Comparison of ENCODE assay signal across 26 cellular contexts in genomic region chr9:114091711-114092110, GRCh38. TPM values are rescaled to one million over a fixed set of nuclear protein-coding genes. Genes with fewer than 3 reads are reported as not detected.
DNase-seq lines count a peak whose midpoint lies in the region; ATAC-seq, FAIRE-seq and TF ChIP-seq lines count a peak whose summit lies in the region.
"Had no signal": no experiment of that assay in that cellular context is flagged by ENCODE, and none has a peak within 500 bp of the region (broad histone marks: within the 10 kb centered on the region; RNA-seq: fewer than 3 reads in every experiment).

No MANE protein-coding gene starts in this region.

- DNase-seq in activated effector memory CD4-positive, alpha-beta T cell treated with anti-CD3 and anti-CD28 coated beads, Interleukin-2, amount 50 U/mL, for 16 hours, result peak; percentile 42
- no peak for DNase-seq in activated effector memory CD4-positive, alpha-beta T cell treated with Interleukin-2 at 50 U/mL for 16 hours
- peak; percentile 59 for DNase-seq in kidney
- DNase-seq in posterior vena cava (ENCODE audit: low spot score), result peak; percentile 74
- no peak for DNase-seq in CD8-positive, alpha-beta T cell
- no peak for DNase-seq in ACHN
- DNase-seq in HAP-1 (ENCODE audit: low spot score in 2 of 2), result no peak
- DNase-seq: AML-193; C1 segment of cervical spinal cord; Caco-2; CD4-positive, alpha-beta memory T cell; DMS79 treated with DMSO at 0.1 percent for 48 hours; MM.1S; NCI-H2029; NCI-H446; NCI-H524 treated with DMSO at 0.1 percent for 48 hours; NCI-H82; RPMI8226; SHP77 treated with DMSO at 0.1 percent for 48 hours had no signal

- H3K9me3 ChIP-seq in kidney (ENCODE audit: control insufficient read depth in 1 of 2, low read length in 2 of 2), result no peaks in the 10 kb centered on the region
- no peaks in the 10 kb centered on the region for H3K9me3 ChIP-seq in CD8-positive, alpha-beta T cell (ENCODE audit: low read length)
- no peaks in the 10 kb centered on the region for H3K9me3 ChIP-seq in HAP-1
- H3K9me3 ChIP-seq: Caco-2 had no signal

- no peaks in the 10 kb centered on the region for H3K9me3 Mint-ChIP-seq in CD8-positive, alpha-beta T cell
- H3K9me3 Mint-ChIP-seq: CD4-positive, alpha-beta memory T cell; IgD-negative memory B cell had no signal

- H3K4me3 Mint-ChIP-seq in CD8-positive, alpha-beta T cell, result no peak overlapping the region
- H3K4me3 Mint-ChIP-seq: CD4-positive, alpha-beta memory T cell; IgD-negative memory B cell had no signal

- TF ChIP-seq CTCF in kidney (IDR thresholded peaks at IDR 0.05; ENCODE audit: borderline replicate concordance, extremely low read depth, insufficient read depth), result no peak
- no peak for TF ChIP-seq CTCF in CD8-positive, alpha-beta T cell (IDR thresholded peaks at IDR 0.05)

- no peak overlapping the region for H3K27ac ChIP-seq in kidney (ENCODE audit: low read depth in 2 of 2, low read length in 2 of 2)
- no peak overlapping the region for H3K27ac ChIP-seq in CD8-positive, alpha-beta T cell (ENCODE audit: low read depth, low read length)
- H3K27ac ChIP-seq: KMS-11 had no signal

- H3K27ac Mint-ChIP-seq in CD8-positive, alpha-beta T cell, result no peak overlapping the region
- H3K27ac Mint-ChIP-seq: CD4-positive, alpha-beta memory T cell; IgD-negative memory B cell had no signal

- no peak overlapping the region for H3K9ac ChIP-seq in kidney (ENCODE audit: low read length in 2 of 2)
- H3K9ac ChIP-seq: KMS-11 had no signal

- peaks cover 1% of the 10 kb centered on the region for H3K27me3 ChIP-seq in CD8-positive, alpha-beta T cell (ENCODE audit: insufficient read depth, low read length)
- no peaks in the 10 kb centered on the region for H3K27me3 ChIP-seq in HAP-1 (ENCODE audit: low read depth)

- in situ Hi-C loops in ACHN (cut with HindIII; ENCODE audit: low pct_ligation_motif_present, low pct_unique_long_range_greater_than_20kb, low sequenced_read_pairs), result loop anchor here (25.0 kb wide), 1 partner anchor 196 kb away; no protein-coding TSS in a partner anchor
- in situ Hi-C loops in HAP-1 (cut with MboI; ENCODE audit: low sequenced_read_pairs), result loop anchor here (10.0 kb wide), 1 partner anchor 193 kb away; no protein-coding TSS in a partner anchor

- peaks cover 20% of the 10 kb centered on the region for H3K27me3 Mint-ChIP-seq in CD8-positive, alpha-beta T cell (ENCODE audit: low read depth)

- CTCF ChIA-PET in CD8-positive, alpha-beta T cell (lab: Charles Lee), result interaction anchor here (5.7 kb wide), 1 partner anchor 8 kb away, joined by 34 read pairs; no protein-coding TSS in a partner anchor

- H3K36me3 Mint-ChIP-seq in CD8-positive, alpha-beta T cell, result no peaks in the 10 kb centered on the region
- H3K36me3 Mint-ChIP-seq: CD4-positive, alpha-beta memory T cell had no signal

- no peak for ATAC-seq in CD8-positive, alpha-beta T cell
- ATAC-seq: HCT116 had no signal

- H3K4me1 Mint-ChIP-seq in CD8-positive, alpha-beta T cell (ENCODE audit: low read depth), result peaks cover 6% of the 10 kb centered on the region

- H3K4me3 ChIP-seq in kidney (ENCODE audit: low read length in 2 of 2) (no peak overlapping the region), HAP-1 (no peak overlapping the region)
- H3K4me3 ChIP-seq in CD8-positive, alpha-beta T cell (ENCODE audit: low read depth, low read length), result no peak overlapping the region

- intact Hi-C loops in kidney (cut with DNase I) (no loop called here), posterior vena cava (cut with DNase I) (no loop called here)
- intact Hi-C loops in CD8-positive, alpha-beta T cell (cut with DNase I, micrococcal nuclease), result no loop called here

- H3K4me1 ChIP-seq in kidney (ENCODE audit: control insufficient read depth in 1 of 2, insufficient read depth in 1 of 2, low read depth in 1 of 2, low read length in 2 of 2) (peaks cover 5 to 9% of the 10 kb centered on the region in 2 donors), HAP-1 (no peaks in the 10 kb centered on the region)
- no peaks in the 10 kb centered on the region for H3K4me1 ChIP-seq in CD8-positive, alpha-beta T cell (ENCODE audit: insufficient read depth, low read length)
- H3K4me1 ChIP-seq: Caco-2 had no signal

- H3K36me3 ChIP-seq in kidney (ENCODE audit: control insufficient read depth in 1 of 2, insufficient read depth in 2 of 2, low read length in 2 of 2) (peaks cover 12 to 32% of the 10 kb centered on the region in 2 donors), HAP-1 (replicated peaks) (no peaks in the 10 kb centered on the region)
- H3K36me3 ChIP-seq in CD8-positive, alpha-beta T cell (ENCODE audit: insufficient read depth, low read length), result no peaks in the 10 kb centered on the region

- POLR2A ChIA-PET in CD8-positive, alpha-beta T cell (lab: Charles Lee), result interaction anchor here (0.7 kb wide), 1 partner anchor 47 kb away, joined by 5 read pairs; no protein-coding TSS in a partner anchor

- FAIRE-seq in kidney (lab: Jason Lieb, UNC), result no peak
- FAIRE-seq: A204.1, GM12892, GM19239, H1 had no signal

RNA-seq across cellular contexts. Expression of gene KIF12, which starts 7.4 kb away (rescaled TPM):
- total RNA-seq in kidney, result 202 TPM
- 155 TPM for polyA plus RNA-seq in kidney (ENCODE audit: insufficient read depth, low read depth, low replicate concordance)
- not detected for total RNA-seq in posterior vena cava
- not detected for total RNA-seq in CD8-positive, alpha-beta T cell
- total RNA-seq: CD4-positive, alpha-beta memory T cell had no signal
- polyA plus RNA-seq: CD4-positive, alpha-beta memory T cell; IgD-negative memory B cell had no signal

RNA-seq across cellular contexts. Expression of gene AMBP, which starts 13.6 kb away (rescaled TPM):
- total RNA-seq in kidney (5.3 TPM), posterior vena cava (under 1 TPM in 1 of 2 donors, not detected in 1; 0.65 TPM)
- 43.5 TPM for polyA plus RNA-seq in kidney (ENCODE audit: insufficient read depth, low read depth, low replicate concordance)
- total RNA-seq in CD8-positive, alpha-beta T cell, result not detected
- total RNA-seq: CD4-positive, alpha-beta memory T cell had no signal
- polyA plus RNA-seq: CD4-positive, alpha-beta memory T cell; IgD-negative memory B cell had no signal

Comparison
In these comparisons a context has a peak if more than half of its experiments do, and no peak if none do; other contexts are left out.
1. DNase-seq: peak in activated effector memory CD4-positive, alpha-beta T cell treated with anti-CD3 and anti-CD28 coated beads, Interleukin-2, amount 50 U/mL, for 16 hours (single experiment), kidney (single experiment) and posterior vena cava (single experiment); none in activated effector memory CD4-positive, alpha-beta T cell treated with Interleukin-2 at 50 U/mL for 16 hours (single experiment), CD8-positive, alpha-beta T cell (0 of 7), ACHN (single experiment) and HAP-1 (0 of 2).
2. RNA of gene KIF12, which starts 7.4 kb away (total RNA-seq): 202 TPM in kidney (single experiment); not detected in posterior vena cava and not detected in CD8-positive, alpha-beta T cell; every median in the first group is over 100 times any median in the second.